In genomic region chr1:10979483-10979920, GRCh38 we compare ENCODE assay signal across 11 cellular contexts. TPM values are rescaled to one million over a fixed set of nuclear protein-coding genes. Genes with fewer than 3 reads are reported as not detected.
DNase-seq lines count a peak whose midpoint lies in the region; ATAC-seq, FAIRE-seq and TF ChIP-seq lines count a peak whose summit lies in the region.
"Had no signal": no experiment of that assay in that cellular context is flagged by ENCODE, and none has a peak within 500 bp of the region (broad histone marks: within the 10 kb centered on the region; RNA-seq: fewer than 3 reads in every experiment).

No MANE protein-coding gene starts in this region.

- peak; percentile 44 for DNase-seq in MV-4-11 (lab: John Stamatoyannopoulos, UW)
- no peak for DNase-seq in H1 (ENCODE audit: low read depth in 1 of 2, low spot score in 2 of 2)
- peak; percentile 68 to 91 for DNase-seq in lower leg skin (ENCODE audit: low spot score in 2 of 2)
- DNase-seq in suprapubic skin (ENCODE audit: low spot score in 2 of 2), result peak; percentile 75 to 87
- DNase-seq in WERI-Rb-1, result no peak
- DNase-seq in activated naive CD4-positive, alpha-beta T cell treated with anti-CD3 and anti-CD28 coated beads, Interleukin-2, amount 50 U/mL, for 16 hours, result no peak
- no peak for DNase-seq in iPS-NIHi11 (ENCODE audit: low spot score)
- DNase-seq: activated CD8-positive, alpha-beta memory T cell treated with anti-CD3 and anti-CD28 coated beads, Interleukin-2, amount 50 U/mL, for 48 hours; effector CD4-positive, alpha-beta T cell; SHP77 treated with DMSO at 0.1 percent for 48 hours had no signal

- no peak overlapping the region for H3K18ac ChIP-seq in H1 (ENCODE audit: extremely low read depth, low read length)

- POLR2A ChIA-PET in H1 (lab: Charles Lee; ENCODE audit: partially characterized antibody), result interaction anchor here (0.6 to 1.8 kb wide), 6 partner anchors 10 to 40 kb away, joined by 3 to 4 read pairs (median 3); partner anchors contain the start of gene TARDBP

- no peaks in the 10 kb centered on the region for H3K36me3 ChIP-seq in H1 (ENCODE audit: control insufficient read depth in 2 of 4, insufficient read depth in 4 of 4, low read length in 3 of 4)
- no peaks in the 10 kb centered on the region for H3K36me3 ChIP-seq in suprapubic skin
- H3K36me3 ChIP-seq in WERI-Rb-1, result no peaks in the 10 kb centered on the region

- CTCF ChIA-PET in H1 (lab: Charles Lee; ENCODE audit: partially characterized antibody), result interaction anchor here (0.6 to 1.8 kb wide), 8 partner anchors 8 to 712 kb away, joined by 3 to 5 read pairs (median 4); no protein-coding TSS in a partner anchor

- no peaks in the 10 kb centered on the region for H3K79me1 ChIP-seq in H1 (ENCODE audit: low read depth, low read length)

- H2AK5ac ChIP-seq in H1 (ENCODE audit: low read depth, low read length), result no peak overlapping the region

- peak overlapping the region in 1 of 2 experiments; percentile 3; a peak in 1 of 4 replicates for H3K4me2 ChIP-seq in H1 (ENCODE audit: insufficient read depth in 1 of 2, low read depth in 2 of 2, low read length in 2 of 2)

- TF ChIP-seq EP300 in H1 (IDR thresholded peaks at IDR 0.05; ENCODE audit: borderline replicate concordance in 1 of 2, low read depth in 2 of 2, low read length in 2 of 2) (no peak), suprapubic skin (IDR thresholded peaks at IDR 0.05) (no peak)

- intact Hi-C loops in lower leg skin (cut with DNase I; ENCODE audit: low total_unique reads), result no loop called here

- no peak overlapping the region for H3K56ac ChIP-seq in H1 (replicated peaks; ENCODE audit: insufficient read length, low read depth, low read length)

- no peak overlapping the region for H3K27ac ChIP-seq in H1 (ENCODE audit: low read depth, low read length)
- peak overlapping the region; percentile 85 for H3K27ac ChIP-seq in suprapubic skin
- H3K27ac ChIP-seq in WERI-Rb-1, result no peak overlapping the region

- peak overlapping the region; percentile 13 for H4K5ac ChIP-seq in H1 (ENCODE audit: insufficient read length, low read depth, low read length)

- H2BK12ac ChIP-seq in H1 (ENCODE audit: low read depth, low read length), result peak overlapping the region; percentile 87; the same call in 1 of the 2 replicates

- H3K14ac ChIP-seq in H1 (ENCODE audit: insufficient read length), result no peak overlapping the region

- no peak for ATAC-seq in GM18517 (IDR thresholded peaks at IDR 0.05; ENCODE audit: unreplicated experiment)

- H3K9me3 ChIP-seq in H1 (ENCODE audit: insufficient read depth in 2 of 2, low read depth in 1 of 2, low read length in 1 of 2) (no peaks in the 10 kb centered on the region), suprapubic skin (no peaks in the 10 kb centered on the region), WERI-Rb-1 (ENCODE audit: severe bottlenecking) (peaks cover 7% of the 10 kb centered on the region)

- FAIRE-seq in H1 (lab: Jason Lieb, UNC), result no peak

- H2BK15ac ChIP-seq in H1 (ENCODE audit: low read length), result peak overlapping the region; percentile 95; the same call in 1 of the 2 replicates

- no peak overlapping the region for H2AFZ ChIP-seq in H1 (ENCODE audit: low read length)

- H3K4me3 ChIP-seq in H1 (ENCODE audit: extremely low read depth in 1 of 4, insufficient read depth in 2 of 4, low read depth in 3 of 4, low read length in 4 of 4), result no peak overlapping the region
- no peak overlapping the region for H3K4me3 ChIP-seq in lower leg skin (ENCODE audit: low read depth, poor library complexity, severe bottlenecking)
- no peak overlapping the region for H3K4me3 ChIP-seq in suprapubic skin
- H3K4me3 ChIP-seq in WERI-Rb-1 (ENCODE audit: low read depth, low read length), result no peak overlapping the region

- no peaks in the 10 kb centered on the region for H4K20me1 ChIP-seq in H1 (replicated peaks in 1 of 2; ENCODE audit: control insufficient read depth in 1 of 2, insufficient read depth in 2 of 2, low read length in 2 of 2)

- no peak overlapping the region for H3K23ac ChIP-seq in H1 (ENCODE audit: insufficient read length)

- peak overlapping the region; percentile 88 for H2BK120ac ChIP-seq in H1 (replicated peaks; ENCODE audit: low read depth, low read length)

- no peaks in the 10 kb centered on the region for H3K27me3 ChIP-seq in H1 (replicated peaks in 1 of 4; ENCODE audit: control insufficient read depth in 3 of 4, extremely low read depth in 1 of 4, insufficient read depth in 3 of 4, low read length in 3 of 4)
- H3K27me3 ChIP-seq in suprapubic skin, result no peaks in the 10 kb centered on the region
- H3K27me3 ChIP-seq in WERI-Rb-1 (ENCODE audit: insufficient read depth, low read depth, severe bottlenecking), result no peaks in the 10 kb centered on the region

- 82% methylated on average over 13 of the region's 13 CpGs; no CpG with 5 or more reads in 1 of the 2 experiments for WGBS in H1 (ENCODE audit: extremely low coverage in 1 of 2, insufficient coverage in 1 of 2, insufficient read length in 1 of 2, insufficient replicate concordance in 2 of 2, low coverage in 1 of 2, low lambda C conversion rate in 2 of 2, missing lambda C conversion rate in 1 of 2), 2 experiments
- WGBS in lower leg skin, 2 donors, result 37 to 51% methylated on average over 13 of the region's 13 CpGs
- WGBS in suprapubic skin, result 38% methylated on average over 13 of the region's 13 CpGs

- TF ChIP-seq POLR2A in H1 (IDR thresholded peaks at IDR 0.05; ENCODE audit: control extremely low read depth in 1 of 2, low read depth in 2 of 2, low read length in 2 of 2) (no peak), lower leg skin (IDR thresholded peaks at IDR 0.05) (no peak), suprapubic skin (IDR thresholded peaks at IDR 0.05) (no peak)

- peak overlapping the region; percentile 94 for H4K91ac ChIP-seq in H1 (replicated peaks; ENCODE audit: insufficient read length, low read length)

- no peak for TF ChIP-seq RAD21 in H1 (IDR thresholded peaks at IDR 0.05 in 1 of 2, conservative IDR thresholded peaks at IDR 0.05 in 1 of 2; ENCODE audit: low read depth in 2 of 2, low read length in 2 of 2)

- H2BK5ac ChIP-seq in H1 (ENCODE audit: low read depth, low read length), result peak overlapping the region; percentile 78; the same call in 1 of the 2 replicates

- H3K4ac ChIP-seq in H1 (replicated peaks; ENCODE audit: insufficient read length, low read depth, low read length), result peak overlapping the region; percentile 74

- H3K23me2 ChIP-seq in H1 (ENCODE audit: low read depth, low read length), result peaks cover 2% of the 10 kb centered on the region; the same call in 1 of the 2 replicates

- H2BK20ac ChIP-seq in H1 (ENCODE audit: low read length), result peak overlapping the region; percentile 95; the same call in 1 of the 2 replicates

- H3K79me2 ChIP-seq in H1 (ENCODE audit: control insufficient read depth in 1 of 2, insufficient read depth in 2 of 2, low read length in 2 of 2), result no peaks in the 10 kb centered on the region

- H3K9ac ChIP-seq in H1 (replicated peaks in 1 of 4; ENCODE audit: extremely low read depth in 1 of 4, low read depth in 3 of 4, low read length in 3 of 4), result no peak overlapping the region

- 0 out of 2 replicates have a peak overlapping the region, but pooled peaks have one; percentile 35 for H4K8ac ChIP-seq in H1 (ENCODE audit: extremely low read depth, insufficient read depth, low read length)

- H3K4me1 ChIP-seq in H1 (replicated peaks in 1 of 4; ENCODE audit: control insufficient read depth in 3 of 4, insufficient read depth in 4 of 4, low read length in 3 of 4), result peaks cover 14 to 20% (median 16%) of the 10 kb centered on the region in 4 experiments
- peaks cover 52% of the 10 kb centered on the region for H3K4me1 ChIP-seq in suprapubic skin

- no peak for TF ChIP-seq CTCF in H1 (IDR thresholded peaks at IDR 0.05; ENCODE audit: control extremely low read depth in 1 of 3, insufficient read depth in 1 of 3, low read depth in 1 of 3, low read length in 3 of 3)
- TF ChIP-seq CTCF in lower leg skin (IDR thresholded peaks at IDR 0.05), result no peak
- no peak for TF ChIP-seq CTCF in suprapubic skin (IDR thresholded peaks at IDR 0.05)
- TF ChIP-seq CTCF in WERI-Rb-1 (IDR thresholded peaks at IDR 0.05; ENCODE audit: low read depth, low read length), result no peak

TF ChIP-seq in H1, 55 proteins besides CTCF, POLR2A, EP300 and RAD21:
- TF ChIP-seq CBX8 (IDR thresholded peaks at IDR 0.05; ENCODE audit: borderline replicate concordance, low read depth, low read length) (no peak), ASH2L (IDR thresholded peaks at IDR 0.05; ENCODE audit: low read length) (no peak), MAX (IDR thresholded peaks at IDR 0.05) (peak; percentile 27; the same call in 1 of the 2 replicates)

RNA-seq across cellular contexts. Expression of gene TARDBP, which starts 33.0 kb away (rescaled TPM):
- 232 and 240 TPM in 2 replicates for total RNA-seq in H1 (2021; fragmentation: NEBNext Ultra II Directional; extraction: Animal tissue kit (Norgen Biotek cat#: 25700))
- polyA plus RNA-seq in H1 (2011; rRNA removed), result 121 and 144 TPM in 2 replicates
- 216 TPM for polyA plus RNA-seq in H1 (2011; cell fraction: cytosol; rRNA removed)
- polyA plus RNA-seq in H1 (2011; cell fraction: nucleus; rRNA removed), result 92.6 TPM
- 239 to 401 TPM (median 318 TPM) in 4 replicates for polyA plus RNA-seq in H1 (2012, experiment 1 of 2)
- 40.2 TPM for polyA plus RNA-seq in H1 (2012, experiment 2 of 2)
- 183 TPM for polyA plus RNA-seq in H1 (2013, experiment 1 of 2)
- 175 TPM for polyA plus RNA-seq in H1 (2013, experiment 2 of 2)
- 122 and 124 TPM in 2 replicates for polyA minus RNA-seq in H1 (2011; rRNA and poly(A)+ RNA removed)
- 148 TPM for polyA minus RNA-seq in H1 (2011; cell fraction: cytosol; rRNA and poly(A)+ RNA removed)
- polyA minus RNA-seq in H1 (2011; cell fraction: nucleus; rRNA and poly(A)+ RNA removed), result 132 TPM
- total RNA-seq in lower leg skin (100 to 1,000 TPM in 3 of 4 donors, 10 to 100 TPM in 1; 63.5 to 169 (median 125) TPM), suprapubic skin (100 to 1,000 TPM in 3 of 4 donors, 10 to 100 TPM in 1; 92.7 to 287 (median 156) TPM)

Comparison
In these comparisons a context has a peak if more than half of its experiments do, and no peak if none do; other contexts are left out.
1. DNase-seq: peak in MV-4-11 (single experiment), lower leg skin (2 of 2) and suprapubic skin (2 of 2); none in H1 (0 of 2), WERI-Rb-1 (single experiment), activated naive CD4-positive, alpha-beta T cell treated with anti-CD3 and anti-CD28 coated beads, Interleukin-2, amount 50 U/mL, for 16 hours (single experiment) and iPS-NIHi11 (single experiment).